Comparison of ENCODE assay signal across 10 cellular contexts in the genomic region with DNA sequence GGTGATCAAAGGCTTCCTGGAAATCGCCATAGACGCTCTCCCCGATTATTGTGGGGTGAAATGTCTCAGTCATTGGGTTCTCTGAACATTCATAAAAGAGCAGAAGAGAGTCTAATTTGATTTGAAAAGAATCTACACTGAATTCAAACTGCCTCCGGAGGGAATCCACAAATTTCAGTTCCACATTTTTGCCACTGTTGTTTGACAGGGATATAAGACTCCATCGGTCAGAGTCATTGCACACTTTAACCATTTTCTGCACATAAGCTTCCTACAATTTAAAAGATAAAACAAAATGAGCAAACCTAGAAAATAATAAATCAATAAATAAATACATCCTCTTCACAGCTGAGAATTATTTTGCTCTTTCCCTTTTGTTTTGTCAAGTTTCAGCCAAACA. TPM values are rescaled to one million over a fixed set of nuclear protein-coding genes. Genes with fewer than 3 reads are reported as not detected.
DNase-seq lines count a peak whose midpoint lies in the region; TF ChIP-seq lines count a peak whose summit lies in the region.
"Had no signal": no experiment of that assay in that cellular context is flagged by ENCODE, and none has a peak within 500 bp of the region (broad histone marks: within the 10 kb centered on the region; RNA-seq: fewer than 3 reads in every experiment).

No MANE protein-coding gene starts in this region.

- peaks cover 26% of the 10 kb centered on the region for H3K4me1 Mint-ChIP-seq in Caco-2 (ENCODE audit: low read depth, unreplicated experiment)

- no TSS peak for BruUV-seq in Caco-2 (replicated peaks; lab: Mats Ljungman, UMichigan)

- H3K36me3 Mint-ChIP-seq in Caco-2 (ENCODE audit: insufficient read depth, unreplicated experiment) = peaks cover 82% of the 10 kb centered on the region

- peak overlapping the region; percentile 73 for H3K27ac Mint-ChIP-seq in Caco-2 (ENCODE audit: unreplicated experiment)

- no peaks in the 10 kb centered on the region for H3K9me3 Mint-ChIP-seq in Caco-2 (ENCODE audit: unreplicated experiment)

- DNase-seq in Caco-2 (no peak), SJSA1 (ENCODE audit: low read depth in 1 of 2, low spot score in 2 of 2) (no peak), fibroblast of villous mesenchyme (ENCODE audit: low read depth) (no peak), retinal pigment epithelial cell (ENCODE audit: low read depth) (no peak), OCI-M2 (lab: John Stamatoyannopoulos, UW; ENCODE audit: unreplicated experiment) (no peak), ecto neural progenitor cell (ENCODE audit: low spot score) (no peak), NCI-H2171 (lab: John Stamatoyannopoulos, UW) (no peak), SHP77 (lab: John Stamatoyannopoulos, UW) (no peak)
- DNase-seq: activated gamma-delta T cell, NCI-H510A had no signal

- CTCF ChIA-PET in Caco-2 (lab: Charles Lee) = no interaction called here

- H3K27me3 ChIP-seq in Caco-2 (replicated peaks; ENCODE audit: control insufficient read depth, insufficient read depth, low read length) = no peaks in the 10 kb centered on the region
- H3K27me3 ChIP-seq in SJSA1 (replicated peaks) = no peaks in the 10 kb centered on the region

- no peak for TF ChIP-seq CTCF in Caco-2 (IDR thresholded peaks at IDR 0.05; ENCODE audit: insufficient read depth in 1 of 2, low read depth in 1 of 2, low read length in 1 of 2, severe bottlenecking in 1 of 2, unreplicated experiment in 1 of 2)
- TF ChIP-seq CTCF in fibroblast of villous mesenchyme (IDR thresholded peaks at IDR 0.05; ENCODE audit: insufficient read depth, low read depth, low read length) = no peak
- no peak for TF ChIP-seq CTCF in retinal pigment epithelial cell (conservative IDR thresholded peaks at IDR 0.05; ENCODE audit: low read depth, low read length)

- H3K4me1 ChIP-seq in Caco-2 (peaks cover 22% of the 10 kb centered on the region), SJSA1 (replicated peaks) (peaks cover 21% of the 10 kb centered on the region)

- peaks cover 2% of the 10 kb centered on the region for H3K36me3 ChIP-seq in Caco-2 (ENCODE audit: control insufficient read depth, insufficient read depth, low read length)
- H3K36me3 ChIP-seq in SJSA1 = peaks cover 51% of the 10 kb centered on the region

- no peaks in the 10 kb centered on the region for H3K27me3 Mint-ChIP-seq in Caco-2 (ENCODE audit: insufficient read depth, unreplicated experiment)

- POLR2A ChIA-PET in Caco-2 (lab: Charles Lee) = no interaction called here

- H3K4me3 Mint-ChIP-seq in Caco-2 (ENCODE audit: unreplicated experiment) = peak overlapping the region; percentile 95

- intact Hi-C loops in Caco-2 (cut with micrococcal nuclease; ENCODE audit: unreplicated experiment) = loop anchor here (5.0 to 10.0 kb wide), 5 partner anchors 102 to 1143 kb away; no protein-coding TSS in a partner anchor

- H3K27ac ChIP-seq in SJSA1 = no peak overlapping the region

- H3K4me3 ChIP-seq in Caco-2 (ENCODE audit: low read depth, low read length) = peak overlapping the region; percentile 89
- peak overlapping the region; percentile 73 for H3K4me3 ChIP-seq in SJSA1
- H3K4me3 ChIP-seq in fibroblast of villous mesenchyme (ENCODE audit: low read depth, low read length) = peak overlapping the region; percentile 96
- peak overlapping the region; percentile 95 for H3K4me3 ChIP-seq in retinal pigment epithelial cell (ENCODE audit: low read length)

- H3K9me3 ChIP-seq in Caco-2 = no peaks in the 10 kb centered on the region
- H3K9me3 ChIP-seq in SJSA1 (replicated peaks) = no peaks in the 10 kb centered on the region

RNA-seq across cellular contexts. Expression of a gene that starts 2.3 kb away (rescaled TPM):
- total RNA-seq in Caco-2 (2022) (45.0 and 49.6 TPM in 2 replicates), fibroblast of villous mesenchyme (21.6 and 22.9 TPM in 2 replicates)
- total RNA-seq in SJSA1 (2014; rRNA removed; shearing (Covaris generic)) = 12.0 and 12.8 TPM in 2 replicates
